In the genomic region with DNA sequence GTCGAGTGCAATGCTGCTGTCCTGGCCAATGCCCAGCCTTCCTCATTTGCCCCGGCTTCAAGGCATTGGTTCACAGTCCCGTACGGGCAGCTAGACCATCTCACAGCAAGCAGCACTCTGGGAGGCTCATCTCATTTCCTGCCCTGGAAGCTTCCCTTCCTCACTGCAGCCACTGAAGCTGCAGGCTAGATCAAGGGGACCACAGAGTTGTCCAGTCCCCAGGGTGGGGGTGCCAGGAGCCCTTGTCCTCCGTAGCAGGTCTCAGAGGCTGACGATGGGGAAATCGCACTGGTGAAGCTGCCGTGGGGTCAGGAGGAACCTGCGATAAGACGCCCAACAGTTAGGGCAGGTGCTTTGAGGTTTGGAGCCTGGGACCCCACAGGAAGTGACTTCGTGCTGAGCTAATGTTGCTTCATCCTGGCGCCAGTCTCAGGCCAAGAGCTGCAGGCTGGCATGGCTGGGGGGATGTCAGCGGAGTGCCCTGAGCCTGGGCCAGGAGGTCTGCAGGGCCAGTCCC, we compare ENCODE assay signal across 10 cellular contexts. TPM values are rescaled to one million over a fixed set of nuclear protein-coding genes. Genes with fewer than 3 reads are reported as not detected.
DNase-seq lines count a peak whose midpoint lies in the region; ATAC-seq, FAIRE-seq and TF ChIP-seq lines count a peak whose summit lies in the region.
"Had no signal": no experiment of that assay in that cellular context is flagged by ENCODE, and none has a peak within 500 bp of the region (broad histone marks: within the 10 kb centered on the region; RNA-seq: fewer than 3 reads in every experiment).

A gene with protein sequence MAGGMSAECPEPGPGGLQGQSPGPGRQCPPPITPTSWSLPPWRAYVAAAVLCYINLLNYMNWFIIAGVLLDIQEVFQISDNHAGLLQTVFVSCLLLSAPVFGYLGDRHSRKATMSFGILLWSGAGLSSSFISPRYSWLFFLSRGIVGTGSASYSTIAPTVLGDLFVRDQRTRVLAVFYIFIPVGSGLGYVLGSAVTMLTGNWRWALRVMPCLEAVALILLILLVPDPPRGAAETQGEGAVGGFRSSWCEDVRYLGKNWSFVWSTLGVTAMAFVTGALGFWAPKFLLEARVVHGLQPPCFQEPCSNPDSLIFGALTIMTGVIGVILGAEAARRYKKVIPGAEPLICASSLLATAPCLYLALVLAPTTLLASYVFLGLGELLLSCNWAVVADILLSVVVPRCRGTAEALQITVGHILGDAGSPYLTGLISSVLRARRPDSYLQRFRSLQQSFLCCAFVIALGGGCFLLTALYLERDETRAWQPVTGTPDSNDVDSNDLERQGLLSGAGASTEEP (plus strand): TSS at position 426 of the 517 bp plus-strand sequence. CDS start 28 bp downstream, at position 454.

- FAIRE-seq in GM18507 (lab: Jason Lieb, UNC) (peak; percentile 29), D721Med (lab: Jason Lieb, UNC) (no peak)
- FAIRE-seq: bronchial epithelial cell had no signal

- intact Hi-C loops in Right ventricle myocardium inferior (cut with DNase I): no loop called here

- ATAC-seq in Right ventricle myocardium inferior: no peak

- no peak for TF ChIP-seq CTCF in D721Med (IDR thresholded peaks at IDR 0.05; ENCODE audit: insufficient read depth, missing control alignments)

- DNase-seq in GM18507 (ENCODE audit: extremely low spot score, insufficient read length, low read depth) (no peak), SIG-M5 treated with dmso at 0.1 percent for 504 hours (lab: John Stamatoyannopoulos, UW; ENCODE audit: unreplicated experiment) (peak; percentile 97), D721Med (ENCODE audit: insufficient read length, low spot score) (no peak), NCI-H524 treated with DMSO at 0.1 percent for 48 hours (lab: John Stamatoyannopoulos, UW) (no peak), retina (no peak), Right ventricle myocardium inferior (ENCODE audit: missing footprints) (no peak)
- peak; percentile 39 for DNase-seq in activated naive CD4-positive, alpha-beta T cell treated with anti-CD3 and anti-CD28 coated beads, Interleukin-2, amount 50 U/mL, for 16 hours
- DNase-seq in stimulated activated CD4-positive, alpha-beta T cell treated with anti-CD3 and anti-CD28 coated beads, Interleukin-4, amount 100 ng/mL, for 1 hour: peak; percentile 20
- DNase-seq: NCI-H69 had no signal

RNA-seq across cellular contexts. Expression of the gene that starts here (rescaled TPM):
- total RNA-seq in Right ventricle myocardium inferior: 0.35 TPM
- total RNA-seq: bronchial epithelial cell had no signal

Comparison
In these comparisons a context has a peak if more than half of its experiments do, and no peak if none do; other contexts are left out.
1. DNase-seq: peak in SIG-M5 treated with dmso at 0.1 percent for 504 hours (single experiment), activated naive CD4-positive, alpha-beta T cell treated with anti-CD3 and anti-CD28 coated beads, Interleukin-2, amount 50 U/mL, for 16 hours (single experiment) and stimulated activated CD4-positive, alpha-beta T cell treated with anti-CD3 and anti-CD28 coated beads, Interleukin-4, amount 100 ng/mL, for 1 hour (single experiment); none in GM18507 (single experiment), D721Med (single experiment), NCI-H524 treated with DMSO at 0.1 percent for 48 hours (single experiment), retina (single experiment) and Right ventricle myocardium inferior (single experiment).